In the genomic region with DNA sequence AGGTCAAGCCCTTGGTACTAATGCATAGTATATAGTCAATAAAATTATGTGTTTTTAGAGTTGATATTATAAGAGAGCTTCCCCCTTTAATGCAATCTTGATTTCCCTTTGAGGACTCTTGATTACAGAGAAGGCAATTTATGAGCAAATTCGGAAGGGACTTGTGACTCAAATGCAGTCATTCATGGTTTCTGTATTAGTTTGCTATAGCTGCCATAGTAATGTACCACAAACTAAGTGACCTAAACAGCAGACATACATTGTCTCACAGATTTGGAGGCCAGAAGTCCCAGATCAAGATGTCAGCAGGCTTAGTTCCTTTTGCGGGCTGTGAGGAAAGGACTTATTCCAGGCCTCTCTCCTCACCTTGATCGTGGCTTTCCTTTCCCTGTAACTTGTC, we compare ENCODE assay signal across 7 cellular contexts.
"Had no signal": no experiment of that assay in that cellular context is flagged by ENCODE, and none has a peak within 500 bp of the region (broad histone marks: within the 10 kb centered on the region; RNA-seq: fewer than 3 reads in every experiment).

No MANE protein-coding gene starts in this region.

- H3K9me3 Mint-ChIP-seq: HFFc6 had no signal

- H3K4me3 ChIP-seq: HAP-1, K562 had no signal

- H3K4me1 ChIP-seq: HAP-1 had no signal

- DNase-seq: GOT3, H7, HFFc6, IMR-90 had no signal

- H3K27ac Mint-ChIP-seq: HFFc6 had no signal

- H3K4me3 Mint-ChIP-seq: HFFc6 had no signal

- H3K36me3 ChIP-seq: HAP-1 had no signal

- H3K9me3 ChIP-seq: HAP-1 had no signal

- ATAC-seq: HCT116, K562 had no signal
